Comparison of ENCODE assay signal across 1 cellular context in genomic region chr7:50321678-50322077, GRCh38.
TF ChIP-seq lines count a peak whose summit lies in the region.

No MANE protein-coding gene starts in this region.

TF ChIP-seq in SK-N-SH, 30 proteins besides CTCF, POLR2A, EP300 and RAD21:
- TF ChIP-seq RCOR1 (IDR thresholded peaks at IDR 0.05; ENCODE audit: low read length) (no peak), NRF1 (IDR thresholded peaks at IDR 0.05; ENCODE audit: low read depth, low read length) (no peak), JUND (IDR thresholded peaks at IDR 0.05) (no peak), RXRA (IDR thresholded peaks at IDR 0.05; ENCODE audit: borderline replicate concordance, low read depth) (no peak), GATA2 (CRISPR knock-in tag; IDR thresholded peaks at IDR 0.05) (no peak), POLR2AphosphoS5 (IDR thresholded peaks at IDR 0.05; ENCODE audit: low read depth, low read length) (no peak), TEAD4 (IDR thresholded peaks at IDR 0.05; ENCODE audit: borderline replicate concordance, insufficient read depth) (no peak), PBX3 (IDR thresholded peaks at IDR 0.05) (no peak)
TF ChIP-seq in SK-N-SH: peak in this region for 0.
